9 cellular contexts compared by ENCODE assay signal in genomic region chr12:75977590-75977951, GRCh38. TPM values are rescaled to one million over a fixed set of nuclear protein-coding genes. Genes with fewer than 3 reads are reported as not detected.
DNase-seq lines count a peak whose midpoint lies in the region; ATAC-seq, FAIRE-seq and TF ChIP-seq lines count a peak whose summit lies in the region.
"Had no signal": no experiment of that assay in that cellular context is flagged by ENCODE, and none has a peak within 500 bp of the region (broad histone marks: within the 10 kb centered on the region; RNA-seq: fewer than 3 reads in every experiment).

No MANE protein-coding gene starts in this region.

- H3K9ac ChIP-seq in K562 (ENCODE audit: insufficient read depth in 1 of 2, low read depth in 2 of 2, low read length in 2 of 2): no peak overlapping the region

- TF ChIP-seq CTCF in K562 (IDR thresholded peaks at IDR 0.05 in 2 of 3, conservative IDR thresholded peaks at IDR 0.05 in 1 of 3; ENCODE audit: insufficient read depth in 2 of 3, low read depth in 1 of 3, low read length in 3 of 3) (no peak), omental fat pad (IDR thresholded peaks at IDR 0.05) (no peak)

- no peaks in the 10 kb centered on the region for H3K9me1 ChIP-seq in K562 (ENCODE audit: control insufficient read depth, insufficient read depth, low read length)

- 40% methylated on average over 5 of the region's 5 CpGs for WGBS in K562 (ENCODE audit: insufficient coverage, low coverage, missing lambda C conversion rate)

- H3K36me3 ChIP-seq in K562 (ENCODE audit: control insufficient read depth, insufficient read depth, low read length): no peaks in the 10 kb centered on the region
- H3K36me3 ChIP-seq: WERI-Rb-1 had no signal

- peaks cover 0 to 15% of the 10 kb centered on the region in 2 experiments; a peak in 3 of 5 replicates for H3K4me1 ChIP-seq in K562 (replicated peaks in 1 of 2; ENCODE audit: control insufficient read depth in 2 of 2, insufficient read depth in 2 of 2, low read length in 2 of 2)

- H3K4me2 ChIP-seq in K562 (ENCODE audit: insufficient read depth, low read length): no peak overlapping the region

- POLR2A ChIA-PET in K562 (lab: Yijun Ruan, JAX): interaction anchor here (0.7 kb wide), 1 partner anchor 57 kb away, joined by 3 read pairs; no protein-coding TSS in a partner anchor

- H3K9me3 ChIP-seq in K562 (replicated peaks; ENCODE audit: control insufficient read depth, insufficient read depth, low read depth, low read length): no peaks in the 10 kb centered on the region

- peak overlapping the region; percentile 58; the same call in 2 of the 3 replicates for H3K27ac ChIP-seq in K562 (ENCODE audit: extremely low read depth, low read depth, low read length)
- H3K27ac ChIP-seq: WERI-Rb-1 had no signal

- H3K4me3 ChIP-seq in K562: no peak overlapping the region

- no peak for DNase-seq in K562 (ENCODE audit: extremely low read depth in 1 of 4, low spot score in 3 of 4)
- DNase-seq in omental fat pad (ENCODE audit: low spot score): no peak
- no peak for DNase-seq in HPDE6-E6E7 (ENCODE audit: extremely low spot score)
- DNase-seq in hypothalamus (lab: John Stamatoyannopoulos, UW): no peak
- DNase-seq in activated gamma-delta T cell treated with Interleukin-2 at 50 U/mL for 16 hours: no peak
- DNase-seq: WERI-Rb-1 had no signal

- H2AFZ ChIP-seq in K562 (ENCODE audit: low read depth, low read length): no peak overlapping the region

- no peaks in the 10 kb centered on the region for H3K79me2 ChIP-seq in K562 (ENCODE audit: control insufficient read depth, insufficient read depth, low read length)

- no peaks in the 10 kb centered on the region for H3K27me3 ChIP-seq in K562 (ENCODE audit: control insufficient read depth in 2 of 2, insufficient read depth in 2 of 2, low read length in 2 of 2)

- FAIRE-seq in K562 (lab: Jason Lieb, UNC): no peak

- CTCF ChIA-PET in K562 (lab: Yijun Ruan, JAX; ENCODE audit: low intra/inter-chr PET ratio): no interaction called here

- no peaks in the 10 kb centered on the region for H4K20me1 ChIP-seq in K562 (replicated peaks; ENCODE audit: control insufficient read depth, insufficient read depth, low read length)

- TF ChIP-seq POLR2A in K562 (conservative IDR thresholded peaks at IDR 0.05): no peak

- ATAC-seq in GM18858 (IDR thresholded peaks at IDR 0.05; ENCODE audit: unreplicated experiment): peak; percentile 1
- peak; percentile 0 for ATAC-seq in HG02938 (IDR thresholded peaks at IDR 0.05; ENCODE audit: unreplicated experiment)
- ATAC-seq in K562: no peak
- peak; percentile 50 for ATAC-seq in omental fat pad (ENCODE audit: low FRiP score)
- no peak for ATAC-seq in HG03196 (IDR thresholded peaks at IDR 0.05; ENCODE audit: unreplicated experiment)

- intact Hi-C loops in K562 (cut with micrococcal nuclease): no loop called here

- no peak for TF ChIP-seq RAD21 in K562 (CRISPR knock-in tag; conservative IDR thresholded peaks at IDR 0.05 in 1 of 2, IDR thresholded peaks at IDR 0.05 in 1 of 2)

- no TSS peak for BruUV-seq in K562 (replicated peaks; lab: Mats Ljungman, UMichigan)

- TF ChIP-seq EP300 in K562 (IDR thresholded peaks at IDR 0.05; ENCODE audit: low read length): no peak

- in situ Hi-C loops in K562 (cut with MboI): no loop called here

TF ChIP-seq in K562, 482 proteins besides CTCF, POLR2A, EP300 and RAD21:
- no peak for TF ChIP-seq NCOA1 (IDR thresholded peaks at IDR 0.05; ENCODE audit: low read depth)
- TF ChIP-seq ZNF395 (CRISPR knock-in tag; IDR thresholded peaks at IDR 0.05): peak; percentile 26; the same call in 1 of the 2 replicates
- no peak for TF ChIP-seq ZHX1 (conservative IDR thresholded peaks at IDR 0.05; ENCODE audit: low read length)
- no peak for TF ChIP-seq HINFP (tag; conservative IDR thresholded peaks at IDR 0.05; ENCODE audit: low read depth)

RNA-seq across cellular contexts. Expression of gene PHLDA1, which starts 54.0 kb away (rescaled TPM):
- 3.4 TPM in 2 replicates for total RNA-seq in K562 (2011; cell fraction: chromatin; rRNA removed; ENCODE audit: low replicate concordance)
- total RNA-seq in K562 (2011; cell fraction: nucleolus; rRNA removed): 2.1 and 4.5 TPM in 2 replicates
- total RNA-seq in K562 (2011; cell fraction: nucleoplasm; rRNA removed): 3.4 and 6.9 TPM in 2 replicates
- total RNA-seq in K562 (2014; rRNA removed) (0.54 and 0.73 TPM in 2 replicates), K562 (2014; rRNA removed; fragmentation: Illumina TruSeq; extraction: Trizol) (0.51 and 0.80 TPM in 2 replicates), K562 (2015; rRNA removed; fragmentation: Illumina TruSeq; extraction: Trizol) (0.33 and 0.38 TPM in 2 replicates), K562 (2021) (0.81 and 1.6 TPM in 2 replicates), omental fat pad (10 to 100 TPM; 14.5 to 56.1 (median 28.5) TPM)
- polyA plus RNA-seq in K562 (2011; rRNA removed) (2.3 and 2.9 TPM in 2 replicates), K562 (2014; fragmentation: Illumina TruSeq; extraction: Trizol) (0.40 and 0.57 TPM in 2 replicates), K562 (2014; fragmentation: Nextera tagmentation; extraction: Ambion mirVana) (under 1 TPM; 0.15 to 0.56 TPM), K562 (2014; rRNA removed) (0.61 and 0.82 TPM in 2 replicates)
- polyA plus RNA-seq in K562 (2011; cell fraction: cytosol; rRNA removed): 1.9 and 4.4 TPM in 2 replicates
- polyA plus RNA-seq in K562 (2011; cell fraction: nucleus; rRNA removed): 2.0 and 3.7 TPM in 2 replicates
- 1.1 and 1.7 TPM in 2 replicates for polyA plus RNA-seq in K562 (2012)
- 3.0 and 3.2 TPM in 2 replicates for polyA minus RNA-seq in K562 (2011; rRNA and poly(A)+ RNA removed)
- 2.9 and 4.0 TPM in 2 replicates for polyA minus RNA-seq in K562 (2011; cell fraction: cytosol; rRNA and poly(A)+ RNA removed)
- polyA minus RNA-seq in K562 (2011; cell fraction: nucleus; rRNA and poly(A)+ RNA removed): 4.7 and 6.1 TPM in 2 replicates

Comparison
In these comparisons a context has a peak if more than half of its experiments do, and no peak if none do; other contexts are left out.
1. ATAC-seq: peak in GM18858 (single experiment), HG02938 (single experiment) and omental fat pad (single experiment); none in K562 (single experiment) and HG03196 (single experiment).